10 cellular contexts compared by ENCODE assay signal in the genomic region with DNA sequence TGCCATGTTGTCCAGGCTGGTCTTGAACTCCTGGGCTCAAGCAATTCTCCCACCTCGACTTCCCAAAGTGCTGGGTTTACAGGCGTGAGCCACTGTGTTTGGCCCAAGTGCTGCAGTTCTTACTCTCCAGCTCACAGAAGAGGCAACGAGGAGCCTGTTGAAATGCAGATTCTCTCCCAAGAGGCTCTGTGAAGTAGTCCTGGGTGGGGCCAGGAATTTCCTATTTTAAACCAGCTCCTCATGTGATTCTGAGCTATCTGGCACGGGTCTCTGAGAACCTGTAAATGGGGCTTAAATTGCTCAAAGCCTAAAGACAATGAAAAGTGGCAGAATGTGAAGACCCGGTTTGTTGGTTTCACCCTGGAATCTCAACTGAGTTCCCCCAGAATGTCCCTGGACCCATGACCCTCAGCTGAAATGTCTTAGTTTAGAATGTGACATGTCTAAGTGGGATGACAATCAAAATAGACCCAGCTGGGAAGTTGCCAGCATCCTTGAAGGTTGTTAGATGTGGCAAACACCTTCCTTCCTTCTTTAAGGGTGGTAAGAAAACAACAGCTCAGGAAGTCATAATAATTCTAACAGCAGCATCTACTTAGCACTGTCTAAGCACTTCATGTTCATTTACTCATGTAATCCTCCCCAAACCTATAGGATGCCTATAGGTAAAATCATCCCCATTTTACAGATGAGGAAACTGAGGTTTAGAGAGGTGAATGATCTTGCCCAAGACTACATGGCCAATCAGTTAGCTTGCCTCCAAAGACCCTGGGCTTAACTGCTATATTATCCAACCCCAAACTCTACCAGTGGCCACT. TPM values are rescaled to one million over a fixed set of nuclear protein-coding genes. Genes with fewer than 3 reads are reported as not detected.
DNase-seq lines count a peak whose midpoint lies in the region; ATAC-seq lines count a peak whose summit lies in the region.
"Had no signal": no experiment of that assay in that cellular context is flagged by ENCODE, and none has a peak within 500 bp of the region (broad histone marks: within the 10 kb centered on the region; RNA-seq: fewer than 3 reads in every experiment).

No MANE protein-coding gene starts in this region.

- POLR2A ChIA-PET in T-cell (lab: Charles Lee): interaction anchor here (0.5 to 4.3 kb wide), 5 partner anchors 9 to 81 kb away, joined by 3 to 69 read pairs (median 9); no protein-coding TSS in a partner anchor

- H3K4me3 Mint-ChIP-seq in T-cell: peak overlapping the region; percentile 97 to 99 (median 99)
- H3K4me3 Mint-ChIP-seq in central memory CD8-positive, alpha-beta T cell: peak overlapping the region; percentile 96
- H3K4me3 Mint-ChIP-seq: stimulated activated memory B cell treated with anti-CD40 and anti-IgM and Interleukin-4, amounts not matched to agents 10 μg/mL and 1 μg/mL and 100 μg/mL, for 72 hours had no signal

- ATAC-seq in T-cell (replicated peaks in 1 of 4) (peak; percentile 81 to 92 (median 88)), sciatic nerve (peak; percentile 53), GM18498 (IDR thresholded peaks at IDR 0.05; ENCODE audit: unreplicated experiment) (no peak)
- ATAC-seq in central memory CD8-positive, alpha-beta T cell (replicated peaks; ENCODE audit: extremely low read depth, poor library complexity, severe bottlenecking): peak; percentile 72
- ATAC-seq: stimulated activated memory B cell treated with anti-CD40 and anti-IgM and Interleukin-4, amounts not matched to agents 10 μg/mL and 1 μg/mL and 100 μg/mL, for 72 hours had no signal

- CTCF ChIA-PET in T-cell (lab: Charles Lee): interaction anchor here (0.6 to 3.6 kb wide), 7 partner anchors 9 to 719 kb away, joined by 3 to 41 read pairs (median 4); no protein-coding TSS in a partner anchor

- intact Hi-C loops in sciatic nerve (cut with DNase I): no loop called here

- H3K4me1 Mint-ChIP-seq in T-cell: peaks cover 83 to 86% (median 86%) of the 10 kb centered on the region in 3 donors
- peaks cover 68% of the 10 kb centered on the region for H3K4me1 Mint-ChIP-seq in central memory CD8-positive, alpha-beta T cell

- DNase-seq in GDM1 (lab: John Stamatoyannopoulos, UW): peak; percentile 31
- DNase-seq in T-cell: peak in 33 of 34 experiments; percentile 46 to 82 (median 70)
- DNase-seq in central memory CD8-positive, alpha-beta T cell (ENCODE audit: low spot score in 2 of 2): peak in 1 of 2 donors; percentile 66
- no peak for DNase-seq in sciatic nerve (ENCODE audit: low spot score)
- no peak for DNase-seq in GOT3 (lab: John Stamatoyannopoulos, UW)
- DNase-seq in putamen (ENCODE audit: low spot score): no peak
- DNase-seq in NCI-H2171 (lab: John Stamatoyannopoulos, UW): no peak
- DNase-seq: NCI-H446 had no signal

- peak overlapping the region; percentile 98 to 100 for H3K27ac Mint-ChIP-seq in T-cell
- H3K27ac Mint-ChIP-seq in central memory CD8-positive, alpha-beta T cell (ENCODE audit: low read depth): peak overlapping the region; percentile 97
- H3K27ac Mint-ChIP-seq: stimulated activated memory B cell treated with anti-CD40 and anti-IgM and Interleukin-4, amounts not matched to agents 10 μg/mL and 1 μg/mL and 100 μg/mL, for 72 hours had no signal

- peaks cover 44% of the 10 kb centered on the region for H3K36me3 Mint-ChIP-seq in T-cell
- H3K36me3 Mint-ChIP-seq in central memory CD8-positive, alpha-beta T cell (ENCODE audit: insufficient read depth): peaks cover 35% of the 10 kb centered on the region
- H3K36me3 Mint-ChIP-seq: stimulated activated memory B cell treated with anti-CD40 and anti-IgM and Interleukin-4, amounts not matched to agents 10 μg/mL and 1 μg/mL and 100 μg/mL, for 72 hours had no signal

- no peaks in the 10 kb centered on the region for H3K9me3 Mint-ChIP-seq in T-cell
- no peaks in the 10 kb centered on the region for H3K9me3 Mint-ChIP-seq in central memory CD8-positive, alpha-beta T cell
- H3K9me3 Mint-ChIP-seq: stimulated activated memory B cell treated with anti-CD40 and anti-IgM and Interleukin-4, amounts not matched to agents 10 μg/mL and 1 μg/mL and 100 μg/mL, for 72 hours had no signal

- no peaks in the 10 kb centered on the region for H3K27me3 Mint-ChIP-seq in T-cell
- no peaks in the 10 kb centered on the region for H3K27me3 Mint-ChIP-seq in central memory CD8-positive, alpha-beta T cell
- H3K27me3 Mint-ChIP-seq: stimulated activated memory B cell treated with anti-CD40 and anti-IgM and Interleukin-4, amounts not matched to agents 10 μg/mL and 1 μg/mL and 100 μg/mL, for 72 hours had no signal

RNA-seq across cellular contexts. Expression of a gene that starts 20.8 kb away (rescaled TPM):
- 100 to 1,000 TPM; 125 to 138 (median 137) TPM for total RNA-seq in T-cell
- total RNA-seq in sciatic nerve: 112 TPM

Comparison
In these comparisons a context has a peak if more than half of its experiments do, and no peak if none do; other contexts are left out.
1. DNase-seq: peak in GDM1 (single experiment) and T-cell (33 of 34); none in sciatic nerve (single experiment), GOT3 (single experiment), putamen (single experiment) and NCI-H2171 (single experiment).